8 cellular contexts compared by ENCODE assay signal in genomic region chr3:122416966-122417365, GRCh38. TPM values are rescaled to one million over a fixed set of nuclear protein-coding genes. Genes with fewer than 3 reads are reported as not detected.
DNase-seq lines count a peak whose midpoint lies in the region; ATAC-seq, FAIRE-seq and TF ChIP-seq lines count a peak whose summit lies in the region.

No MANE protein-coding gene starts in this region.

- H3K4me2 ChIP-seq in A549 (peak overlapping the region; percentile 89), mammary epithelial cell (ENCODE audit: insufficient read depth, low read depth, low read length) (peak overlapping the region; percentile 82)

- H3K4me3 ChIP-seq in A549 (peak overlapping the region; percentile 74), HUES64 (ENCODE audit: low read length) (peak overlapping the region; percentile 80), mammary epithelial cell (replicated peaks in 1 of 3; ENCODE audit: insufficient read depth in 1 of 3, low read depth in 2 of 3, low read length in 3 of 3) (peak overlapping the region; percentile 67 to 81 (median 77)), mucosa of rectum (ENCODE audit: low read length in 2 of 2) (peak overlapping the region; percentile 85 to 98)

- intact Hi-C loops in mammary epithelial cell (cut with micrococcal nuclease), result no loop called here

- TF ChIP-seq POLR2A in A549 (IDR thresholded peaks at IDR 0.05; ENCODE audit: low read length), result no peak

- CTCF ChIA-PET in A549 (lab: Yijun Ruan, JAX) (interaction anchor here (0.7 to 2.3 kb wide), 5 partner anchors 19 to 262 kb away, joined by 3 to 9 read pairs (median 4); partner anchors contain the start of gene FAM162A), mammary epithelial cell (lab: Charles Lee; ENCODE audit: low non-redundant PET) (no interaction called here)

- H3K9ac ChIP-seq in HUES64 (ENCODE audit: low read depth, low read length) (peak overlapping the region; percentile 89), mammary epithelial cell (ENCODE audit: insufficient read depth, low read length) (peak overlapping the region; percentile 87), mucosa of rectum (ENCODE audit: low read depth in 1 of 2, low read length in 2 of 2) (peak overlapping the region; percentile 29 to 97)

- dilution Hi-C loops in mammary epithelial cell (cut with HindIII; ENCODE audit: low sequenced_read_pairs), result no loop called here

- DNase-seq in A549 (ENCODE audit: low read depth in 1 of 2, low spot score in 1 of 2) (no peak), mammary epithelial cell (no peak), UCSD-AML1 (lab: John Stamatoyannopoulos, UW; ENCODE audit: unreplicated experiment) (no peak)

- WGBS in A549 (ENCODE audit: missing lambda C conversion rate), result 23% methylated on average over 14 of the region's 14 CpGs
- WGBS in HUES64, result 71% methylated on average over 14 of the region's 14 CpGs
- WGBS in mammary epithelial cell (ENCODE audit: low coverage, missing lambda C conversion rate), result 31% methylated on average over 12 of the region's 14 CpGs

- BruUV-seq in mammary epithelial cell (replicated peaks; lab: Mats Ljungman, UMichigan), result no TSS peak

- H3K4me1 ChIP-seq in A549, result peaks cover 16% of the 10 kb centered on the region
- peaks cover 7% of the 10 kb centered on the region for H3K4me1 ChIP-seq in HUES64 (ENCODE audit: insufficient read depth, low read length)
- peaks cover 15% of the 10 kb centered on the region for H3K4me1 ChIP-seq in mammary epithelial cell (ENCODE audit: insufficient read depth, low read length)
- H3K4me1 ChIP-seq in mucosa of rectum (ENCODE audit: control insufficient read depth in 2 of 2, insufficient read depth in 2 of 2, low read length in 2 of 2), result peaks cover 11 to 16% of the 10 kb centered on the region in 2 donors

- FAIRE-seq in A549 (lab: Jason Lieb, UNC), result no peak

- POLR2A ChIA-PET in A549 (lab: Yijun Ruan, JAX), result interaction anchor here (0.9 to 2.7 kb wide), 8 partner anchors 8 to 262 kb away, joined by 3 to 26 read pairs (median 4); partner anchors contain the start of genes FAM162A and MIX23

- ATAC-seq in A549, result peak in 1 of 2 experiments; percentile 17; a peak in 3 of 6 replicates
- ATAC-seq in GM21381 (IDR thresholded peaks at IDR 0.05; ENCODE audit: unreplicated experiment), result no peak
- no peak for ATAC-seq in HG03159 (IDR thresholded peaks at IDR 0.05; ENCODE audit: unreplicated experiment)
- no peak for ATAC-seq in esophagus mucosa

- H3K9me3 ChIP-seq in A549, result no peaks in the 10 kb centered on the region
- H3K9me3 ChIP-seq in HUES64 (ENCODE audit: insufficient read depth, low read depth, low read length), result no peaks in the 10 kb centered on the region
- H3K9me3 ChIP-seq in mammary epithelial cell (replicated peaks; ENCODE audit: insufficient read depth, low read length), result no peaks in the 10 kb centered on the region
- no peaks in the 10 kb centered on the region for H3K9me3 ChIP-seq in mucosa of rectum (ENCODE audit: control insufficient read depth in 2 of 2, low read length in 2 of 2)

- peak overlapping the region; percentile 93 for H2AFZ ChIP-seq in mammary epithelial cell (ENCODE audit: low read depth, low read length)

- no peaks in the 10 kb centered on the region for H3K27me3 ChIP-seq in HUES64 (ENCODE audit: insufficient read depth, low read length)
- no peaks in the 10 kb centered on the region for H3K27me3 ChIP-seq in mammary epithelial cell (ENCODE audit: insufficient read depth, low read length)
- no peaks in the 10 kb centered on the region for H3K27me3 ChIP-seq in mucosa of rectum (ENCODE audit: control insufficient read depth in 2 of 2, insufficient read depth in 2 of 2, low read length in 2 of 2)

- H3K27ac ChIP-seq in A549 (peak overlapping the region; percentile 87 to 90), HUES64 (ENCODE audit: low read depth, low read length) (no peak overlapping the region), mammary epithelial cell (ENCODE audit: insufficient read depth, low read depth, low read length) (peak overlapping the region; percentile 84), mucosa of rectum (ENCODE audit: low read depth in 2 of 2, low read length in 2 of 2) (peak overlapping the region; percentile 94 to 96)

- TF ChIP-seq EP300 in A549 (IDR thresholded peaks at IDR 0.05), result no peak

- peaks cover 63% of the 10 kb centered on the region for H3K79me2 ChIP-seq in mammary epithelial cell (ENCODE audit: insufficient read depth, low read length)

- in situ Hi-C loops in mammary epithelial cell (cut with MboI; ENCODE audit: low sequenced_read_pairs in 2 of 2), result no loop called here

- no peaks in the 10 kb centered on the region for H4K20me1 ChIP-seq in mammary epithelial cell (ENCODE audit: insufficient read depth, low read length)

- no peak for TF ChIP-seq RAD21 in A549 (conservative IDR thresholded peaks at IDR 0.05 in 1 of 2, IDR thresholded peaks at IDR 0.05 in 1 of 2)

- no peak for TF ChIP-seq CTCF in A549 (IDR thresholded peaks at IDR 0.05)
- no peak for TF ChIP-seq CTCF in mammary epithelial cell (conservative IDR thresholded peaks at IDR 0.05 in 1 of 2, IDR thresholded peaks at IDR 0.05 in 1 of 2; ENCODE audit: extremely low read depth in 1 of 2, insufficient read depth in 1 of 2, low read depth in 1 of 2, low read length in 2 of 2)

- H3K36me3 ChIP-seq in HUES64 (ENCODE audit: insufficient read depth, low read length) (peaks cover 15% of the 10 kb centered on the region), mammary epithelial cell (ENCODE audit: insufficient read depth, low read length) (peaks cover under 1% of the 10 kb centered on the region), mucosa of rectum (ENCODE audit: control insufficient read depth in 2 of 2, insufficient read depth in 2 of 2, low read length in 2 of 2) (peaks cover 4 to 11% of the 10 kb centered on the region in 2 donors)

TF ChIP-seq in A549, 52 proteins besides CTCF, POLR2A, EP300 and RAD21:
- TF ChIP-seq, protein P1, sequence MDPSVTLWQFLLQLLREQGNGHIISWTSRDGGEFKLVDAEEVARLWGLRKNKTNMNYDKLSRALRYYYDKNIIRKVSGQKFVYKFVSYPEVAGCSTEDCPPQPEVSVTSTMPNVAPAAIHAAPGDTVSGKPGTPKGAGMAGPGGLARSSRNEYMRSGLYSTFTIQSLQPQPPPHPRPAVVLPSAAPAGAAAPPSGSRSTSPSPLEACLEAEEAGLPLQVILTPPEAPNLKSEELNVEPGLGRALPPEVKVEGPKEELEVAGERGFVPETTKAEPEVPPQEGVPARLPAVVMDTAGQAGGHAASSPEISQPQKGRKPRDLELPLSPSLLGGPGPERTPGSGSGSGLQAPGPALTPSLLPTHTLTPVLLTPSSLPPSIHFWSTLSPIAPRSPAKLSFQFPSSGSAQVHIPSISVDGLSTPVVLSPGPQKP (IDR thresholded peaks at IDR 0.05; ENCODE audit: low read depth, low read length), result no peak
- peak; percentile 34 for TF ChIP-seq MAFK (IDR thresholded peaks at IDR 0.05; ENCODE audit: partially characterized antibody)
TF ChIP-seq in A549: peak in this region for 1.

RNA-seq across cellular contexts. Expression of gene WDR5B, which starts 1.1 kb away (rescaled TPM):
- polyA plus RNA-seq in A549 (2011; rRNA removed), result 9.0 and 10.2 TPM in 2 replicates
- 1.4 and 1.8 TPM in 2 replicates for polyA plus RNA-seq in A549 (2012; cell fraction: cytosol; rRNA removed)
- polyA plus RNA-seq in A549 (2012; cell fraction: nucleus; rRNA removed), result 0.62 and 1.1 TPM in 2 replicates
- 5.1 to 5.9 TPM (median 5.9 TPM) in 3 replicates for polyA plus RNA-seq in A549 (2017; fragmentation: RNase III; extraction: RNeasy Plus Mini Kit Qiagen cat#74134 plus additional on column Dnase treatment)
- polyA minus RNA-seq in A549 (2011; rRNA and poly(A)+ RNA removed), result 4.1 and 4.6 TPM in 2 replicates
- polyA plus RNA-seq in HUES64 (2013, experiment 1 of 2), result 2.6 TPM
- polyA plus RNA-seq in HUES64 (2013, experiment 2 of 2), result 3.6 TPM
- 1 to 10 TPM; 3.0 to 4.3 TPM for total RNA-seq in mammary epithelial cell
- 1.4 TPM for polyA plus RNA-seq in mammary epithelial cell
- polyA minus RNA-seq in mammary epithelial cell, result 0.16 TPM
- 1.9 TPM for total RNA-seq in esophagus mucosa

RNA-seq across cellular contexts. Expression of gene FAM162A, which starts 33.0 kb away (rescaled TPM):
- polyA plus RNA-seq in A549 (2011; rRNA removed) (61.1 and 64.8 TPM in 2 replicates), A549 (2017; fragmentation: RNase III; extraction: RNeasy Plus Mini Kit Qiagen cat#74134 plus additional on column Dnase treatment) (40.7 to 43.5 TPM (median 41.8 TPM) in 3 replicates), mammary epithelial cell (76.5 TPM)
- 20.6 and 27.1 TPM in 2 replicates for polyA plus RNA-seq in A549 (2012; cell fraction: cytosol; rRNA removed)
- 8.3 and 9.6 TPM in 2 replicates for polyA plus RNA-seq in A549 (2012; cell fraction: nucleus; rRNA removed)
- polyA minus RNA-seq in A549 (2011; rRNA and poly(A)+ RNA removed), result 4.3 and 6.5 TPM in 2 replicates
- 48.3 TPM for polyA plus RNA-seq in HUES64 (2013, experiment 1 of 2)
- polyA plus RNA-seq in HUES64 (2013, experiment 2 of 2), result 70.0 TPM
- total RNA-seq in mammary epithelial cell (10 to 100 TPM; 14.2 to 55.3 TPM), esophagus mucosa (106 TPM)
- 12.4 TPM for polyA minus RNA-seq in mammary epithelial cell

RNA-seq across cellular contexts. Expression of gene MIX23, which starts 33.9 kb away (rescaled TPM):
- polyA plus RNA-seq in A549 (2011; rRNA removed) (31.3 and 51.6 TPM in 2 replicates), A549 (2017; fragmentation: RNase III; extraction: RNeasy Plus Mini Kit Qiagen cat#74134 plus additional on column Dnase treatment) (48.1 to 62.5 TPM (median 54.1 TPM) in 3 replicates), mammary epithelial cell (16.0 TPM)
- 14.9 and 16.8 TPM in 2 replicates for polyA plus RNA-seq in A549 (2012; cell fraction: cytosol; rRNA removed)
- polyA plus RNA-seq in A549 (2012; cell fraction: nucleus; rRNA removed), result 3.2 and 5.6 TPM in 2 replicates
- polyA minus RNA-seq in A549 (2011; rRNA and poly(A)+ RNA removed), result 6.2 and 8.1 TPM in 2 replicates
- 72.3 TPM for polyA plus RNA-seq in HUES64 (2013, experiment 1 of 2)
- 80.0 TPM for polyA plus RNA-seq in HUES64 (2013, experiment 2 of 2)
- total RNA-seq in mammary epithelial cell (10 to 100 TPM; 13.2 to 42.1 TPM), esophagus mucosa (43.3 TPM)
- polyA minus RNA-seq in mammary epithelial cell, result not detected
